In genomic region chr15:69595009-69595825, GRCh38 we compare ENCODE assay signal across 9 cellular contexts.
DNase-seq lines count a peak whose midpoint lies in the region; ATAC-seq, FAIRE-seq and TF ChIP-seq lines count a peak whose summit lies in the region.
"Had no signal": no experiment of that assay in that cellular context is flagged by ENCODE, and none has a peak within 500 bp of the region (broad histone marks: within the 10 kb centered on the region; RNA-seq: fewer than 3 reads in every experiment).

No MANE protein-coding gene starts in this region.

- no peaks in the 10 kb centered on the region for H3K27me3 ChIP-seq in pancreas

- peak overlapping the region in 5 of 7 donors; percentile 22 to 74 (median 55) for H3K27ac Mint-ChIP-seq in CD14-positive monocyte

- H3K4me3 ChIP-seq in fibroblast of the aortic adventitia (ENCODE audit: low read depth, low read length) (no peak overlapping the region), pancreas (no peak overlapping the region)

- peaks cover 9 to 19% (median 14%) of the 10 kb centered on the region in 3 donors for H3K27me3 Mint-ChIP-seq in CD14-positive monocyte (ENCODE audit: low read depth in 3 of 3)

- no peaks in the 10 kb centered on the region for H3K9me3 ChIP-seq in pancreas

- intact Hi-C loops in CD14-positive monocyte (cut with micrococcal nuclease) (no loop called here), pancreas (cut with DNase I) (no loop called here)

- peaks cover 40 to 61% (median 55%) of the 10 kb centered on the region in 3 donors for H3K4me1 ChIP-seq in pancreas

- 9 to 12% methylated on average over 12 of the region's 12 CpGs for WGBS in pancreas, 2 donors

- peak overlapping the region; percentile 81 to 97 (median 92) for H3K27ac ChIP-seq in pancreas

- H3K9me3 Mint-ChIP-seq in CD14-positive monocyte = peaks cover 0 to 5% (median 0%) of the 10 kb centered on the region in 7 donors

- no peaks in the 10 kb centered on the region for H3K36me3 ChIP-seq in pancreas

- peaks cover 2 to 11% of the 10 kb centered on the region in 2 donors for H3K36me3 Mint-ChIP-seq in CD14-positive monocyte

- H3K4me1 Mint-ChIP-seq in CD14-positive monocyte = peaks cover 29% of the 10 kb centered on the region

- DNase-seq in CD14-positive monocyte (ENCODE audit: low spot score) (no peak), NCI-H1105 treated with DMSO at 0.1 percent for 48 hours (lab: John Stamatoyannopoulos, UW) (peak; percentile 83), fibroblast of the aortic adventitia (ENCODE audit: low read depth) (peak; percentile 22), pancreas (peak; percentile 70 to 89 (median 73)), HuH-7.5 (ENCODE audit: low spot score) (no peak), NCI-H2171 treated with DMSO at 0.1 percent for 48 hours (lab: John Stamatoyannopoulos, UW) (no peak)
- DNase-seq: stimulated activated CD4-positive, alpha-beta T cell treated with anti-CD3 and anti-CD28 coated beads, Interleukin-4, amount 100 ng/mL, for 24 hours had no signal

- TF ChIP-seq CTCF in CD14-positive monocyte (IDR thresholded peaks at IDR 0.05) = no peak
- no peak for TF ChIP-seq CTCF in fibroblast of the aortic adventitia (IDR thresholded peaks at IDR 0.05; ENCODE audit: insufficient read depth, low read length)
- no peak for TF ChIP-seq CTCF in pancreas (IDR thresholded peaks at IDR 0.05)

- ATAC-seq in pancreas (peak; percentile 34 to 55 (median 52)), HG03280 (IDR thresholded peaks at IDR 0.05; ENCODE audit: unreplicated experiment) (no peak), GM19463 (IDR thresholded peaks at IDR 0.05; ENCODE audit: unreplicated experiment) (no peak)

- no peak for FAIRE-seq in pancreas (lab: Jason Lieb, UNC)

- H3K4me3 Mint-ChIP-seq in CD14-positive monocyte = peak overlapping the region; percentile 1 to 94

Comparison
In these comparisons a context has a peak if more than half of its experiments do, and no peak if none do; other contexts are left out.
1. DNase-seq: peak in NCI-H1105 treated with DMSO at 0.1 percent for 48 hours (single experiment), fibroblast of the aortic adventitia (single experiment) and pancreas (6 of 6); none in CD14-positive monocyte (single experiment), HuH-7.5 (single experiment) and NCI-H2171 treated with DMSO at 0.1 percent for 48 hours (single experiment).
2. ATAC-seq: peak in pancreas (4 of 4); none in HG03280 (single experiment) and GM19463 (single experiment).